ENCODE assay signal across 16 cellular contexts in the genomic region with DNA sequence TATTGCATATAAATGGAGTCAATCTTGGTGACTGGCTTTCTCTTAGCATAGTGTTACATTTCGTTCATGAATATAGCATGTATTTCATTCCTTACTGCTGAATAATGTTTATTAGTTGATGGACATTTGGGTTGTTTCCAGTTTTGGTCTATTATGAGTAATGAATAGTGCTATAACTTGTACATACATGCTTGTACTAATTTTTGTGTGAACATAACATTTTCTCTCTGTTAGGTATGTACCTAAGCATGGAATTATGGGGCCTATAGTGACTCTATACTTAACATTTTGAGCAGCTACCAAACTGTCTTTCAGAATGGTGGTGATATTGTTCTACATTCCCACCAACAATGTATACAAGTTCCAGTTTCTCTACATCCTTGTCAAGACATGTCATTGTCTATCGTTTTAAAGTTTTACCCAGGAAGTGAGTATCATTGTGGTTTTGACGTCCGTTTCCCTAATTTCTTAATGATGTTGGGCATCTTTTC. TPM values are rescaled to one million over a fixed set of nuclear protein-coding genes. Genes with fewer than 3 reads are reported as not detected.
A peak's percentile ranks its signal among the peaks of the same experiment; 100 is the strongest.
DNase-seq lines count a peak whose midpoint lies in the region; ATAC-seq and TF ChIP-seq lines count a peak whose summit lies in the region.
"Had no signal": no experiment of that assay in that cellular context is flagged by ENCODE, and none has a peak within 500 bp of the region (broad histone marks: within the 10 kb centered on the region; RNA-seq: fewer than 3 reads in every experiment).

No MANE protein-coding gene starts in this region.

- peaks cover 30 to 40% of the 10 kb centered on the region in 2 donors for H3K36me3 ChIP-seq in ascending aorta
- H3K36me3 ChIP-seq in mesendoderm (ENCODE audit: control insufficient read depth, insufficient read depth, low read length): peaks cover 1% of the 10 kb centered on the region

- H3K9me3 ChIP-seq in ascending aorta: no peaks in the 10 kb centered on the region

- no peak overlapping the region for H3K4me2 ChIP-seq in mesendoderm (ENCODE audit: low read length)

- TF ChIP-seq CTCF in ascending aorta (IDR thresholded peaks at IDR 0.05) (no peak), fibroblast of the aortic adventitia (IDR thresholded peaks at IDR 0.05; ENCODE audit: insufficient read depth, low read length) (no peak)

- H4K5ac ChIP-seq in mesendoderm (ENCODE audit: low read length): no peak overlapping the region

- no peak overlapping the region for H3K23ac ChIP-seq in mesendoderm (ENCODE audit: low read length)

- ATAC-seq in stimulated activated naive CD8-positive, alpha-beta T cell treated with anti-CD3 and anti-CD28 coated beads, Interleukin-15, amount 100 ng/mL, for 72 hours: no peak
- ATAC-seq in stimulated activated naive CD8-positive, alpha-beta T cell treated with anti-CD3 and anti-CD28 coated beads, Interleukin-15, Interleukin-2, amounts not matched to agents 100 U/mL and 50 U/mL, for 24 hours: no peak
- no peak for ATAC-seq in GM21390 (IDR thresholded peaks at IDR 0.05; ENCODE audit: unreplicated experiment)
- ATAC-seq: activated CD4-positive, CD25-positive, alpha-beta regulatory T cell treated with anti-CD3 and anti-CD28 coated beads, Interleukin-2, amount 50 U/mL, for 24 hours had no signal

- H3K27me3 ChIP-seq in ascending aorta (no peaks in the 10 kb centered on the region), mesendoderm (ENCODE audit: insufficient read depth, low read length, poor library complexity) (no peaks in the 10 kb centered on the region)

- H2BK5ac ChIP-seq in mesendoderm (ENCODE audit: low read length): no peak overlapping the region

- DNase-seq in stimulated activated naive CD8-positive, alpha-beta T cell treated with anti-CD3 and anti-CD28 coated beads, Interleukin-15, amount 100 ng/mL, for 72 hours: no peak
- no peak for DNase-seq in stimulated activated naive CD8-positive, alpha-beta T cell treated with anti-CD3 and anti-CD28 coated beads, Interleukin-15, Interleukin-2, amounts not matched to agents 100 U/mL and 50 U/mL, for 24 hours
- DNase-seq in ascending aorta (ENCODE audit: low spot score in 2 of 2) (no peak), fibroblast of the aortic adventitia (ENCODE audit: low read depth) (peak; percentile 60), mesendoderm (no peak), AG20443 (ENCODE audit: low spot score) (no peak)
- no peak for DNase-seq in stimulated activated CD4-positive, alpha-beta T cell treated with anti-CD3 and anti-CD28 coated beads, Interleukin-2, amount 100 ng/mL, for 24 hours
- DNase-seq: activated naive CD4-positive, alpha-beta T cell treated with Interleukin-2 at 50 U/mL for 16 hours; endodermal cell; NCI-H446; SHP77 treated with DMSO at 0.1 percent for 48 hours; stimulated activated naive CD4-positive, alpha-beta T cell treated with Interleukin-2 at 50 U/mL for 16 hours had no signal

- no peaks in the 10 kb centered on the region for H3K9me3 Mint-ChIP-seq in stimulated activated naive CD8-positive, alpha-beta T cell treated with anti-CD3 and anti-CD28 coated beads, Interleukin-15, amount 100 ng/mL, for 72 hours

- H3K27ac Mint-ChIP-seq in stimulated activated naive CD8-positive, alpha-beta T cell treated with anti-CD3 and anti-CD28 coated beads, Interleukin-15, amount 100 ng/mL, for 72 hours: peak overlapping the region; percentile 19 to 37
- H3K27ac Mint-ChIP-seq: B cell, endodermal cell had no signal

- intact Hi-C loops in ascending aorta (cut with DNase I): no loop called here

- H3K4me1 ChIP-seq in ascending aorta (peaks cover 6 to 21% of the 10 kb centered on the region in 2 donors), mesendoderm (ENCODE audit: control insufficient read depth, low read depth, low read length) (no peaks in the 10 kb centered on the region)

- no peak overlapping the region for H3K4ac ChIP-seq in mesendoderm (ENCODE audit: low read depth, low read length)

- H2BK120ac ChIP-seq in mesendoderm (ENCODE audit: low read depth, low read length): no peak overlapping the region

- H3K27ac ChIP-seq in ascending aorta (peak overlapping the region; percentile 38 to 55), mesendoderm (ENCODE audit: low read depth, low read length) (no peak overlapping the region)

- no peak overlapping the region for H4K8ac ChIP-seq in mesendoderm (ENCODE audit: low read depth, low read length)

- peaks cover 8% of the 10 kb centered on the region for H3K79me1 ChIP-seq in mesendoderm (ENCODE audit: low read length)

- H3K4me3 Mint-ChIP-seq in stimulated activated naive CD8-positive, alpha-beta T cell treated with anti-CD3 and anti-CD28 coated beads, Interleukin-15, amount 100 ng/mL, for 72 hours: no peak overlapping the region
- H3K4me3 Mint-ChIP-seq: B cell, endodermal cell, neural crest cell had no signal

- H3K56ac ChIP-seq in mesendoderm (ENCODE audit: low read length): no peak overlapping the region

- peaks cover 72% of the 10 kb centered on the region for H3K4me1 Mint-ChIP-seq in stimulated activated naive CD8-positive, alpha-beta T cell treated with anti-CD3 and anti-CD28 coated beads, Interleukin-15, amount 100 ng/mL, for 72 hours
- H3K4me1 Mint-ChIP-seq: endodermal cell had no signal

- H3K27me3 Mint-ChIP-seq in stimulated activated naive CD8-positive, alpha-beta T cell treated with anti-CD3 and anti-CD28 coated beads, Interleukin-15, amount 100 ng/mL, for 72 hours: no peaks in the 10 kb centered on the region
- H3K27me3 Mint-ChIP-seq: B cell had no signal

- peaks cover 50% of the 10 kb centered on the region for H3K79me2 ChIP-seq in mesendoderm (ENCODE audit: control insufficient read depth, insufficient read depth, low read length)

- H3K4me3 ChIP-seq in ascending aorta: peak overlapping the region in 1 of 2 donors; percentile 10
- H3K4me3 ChIP-seq in fibroblast of the aortic adventitia (ENCODE audit: low read depth, low read length): no peak overlapping the region
- no peak overlapping the region for H3K4me3 ChIP-seq in mesendoderm (ENCODE audit: low read length)

- no peak overlapping the region for H2AK5ac ChIP-seq in mesendoderm (ENCODE audit: low read length)

- no peak overlapping the region for H3K9ac ChIP-seq in mesendoderm (ENCODE audit: low read length)

- H3K18ac ChIP-seq in mesendoderm (ENCODE audit: low read length): no peak overlapping the region

- H2BK15ac ChIP-seq in mesendoderm (replicated peaks; ENCODE audit: low read depth): no peak overlapping the region

- WGBS in mesendoderm (ENCODE audit: extremely low coverage, insufficient coverage, low lambda C conversion rate): no CpG with 5 or more reads among the region's 4 CpGs

RNA-seq across cellular contexts. Expression of a gene that starts 23.1 kb away (rescaled TPM):
- total RNA-seq in ascending aorta (185 TPM), fibroblast of the aortic adventitia (ENCODE audit: low replicate concordance) (99.7 and 139 TPM in 2 replicates)
- 127 TPM for polyA plus RNA-seq in mesendoderm (2013, experiment 1 of 2)
- polyA plus RNA-seq in mesendoderm (2013, experiment 2 of 2): 126 TPM
